In the genomic region with DNA sequence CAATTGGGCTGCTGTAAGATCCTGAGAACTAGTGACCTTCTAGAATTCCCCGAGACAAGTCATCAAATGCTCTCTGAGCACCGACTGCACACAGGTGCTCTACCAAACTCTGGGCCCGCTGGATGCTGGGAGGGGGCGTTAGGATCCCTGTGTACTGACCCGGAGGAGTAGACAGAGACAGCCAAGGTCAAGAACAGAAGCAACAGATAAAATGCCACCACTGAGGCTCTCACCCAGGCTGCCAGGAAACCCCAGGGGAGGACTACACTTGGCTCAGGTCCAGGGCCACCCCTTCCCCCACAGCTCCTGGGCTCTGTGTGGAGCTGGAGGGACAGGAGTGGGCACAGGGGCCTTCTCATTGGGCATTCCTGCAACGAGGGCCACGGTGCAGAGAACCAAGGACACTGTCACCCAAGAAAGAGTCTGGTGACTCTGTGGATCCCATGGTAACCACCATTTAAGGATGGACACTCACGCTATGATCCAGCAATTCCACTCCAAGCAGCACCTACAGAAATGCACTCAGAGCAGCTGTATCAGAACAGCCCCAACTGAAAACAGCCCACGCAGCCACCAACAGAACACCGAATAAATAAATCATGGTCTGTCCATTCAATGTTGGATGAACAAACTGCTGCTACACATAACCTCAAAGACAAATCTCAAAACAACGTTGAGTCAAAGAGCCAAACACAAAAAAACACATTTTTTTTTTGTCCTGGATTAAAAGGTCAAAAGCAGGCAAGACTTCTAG, we compare ENCODE assay signal across 9 cellular contexts. TPM values are rescaled to one million over a fixed set of nuclear protein-coding genes. Genes with fewer than 3 reads are reported as not detected.
DNase-seq lines count a peak whose midpoint lies in the region; ATAC-seq and TF ChIP-seq lines count a peak whose summit lies in the region.
"Had no signal": no experiment of that assay in that cellular context is flagged by ENCODE, and none has a peak within 500 bp of the region (broad histone marks: within the 10 kb centered on the region; RNA-seq: fewer than 3 reads in every experiment).

No MANE protein-coding gene starts in this region.

- DNase-seq in Right ventricle myocardium inferior (ENCODE audit: missing footprints) (peak; percentile 8), Right ventricle myocardium superior (no peak), uterus (no peak), G401 (ENCODE audit: low spot score) (no peak), HuH-7.5 (ENCODE audit: low spot score) (no peak)
- no peak for DNase-seq in effector memory CD4-positive, alpha-beta T cell

- H3K9me3 ChIP-seq in KOPT-K1 (ENCODE audit: insufficient read depth, low read length, poor library complexity, severe bottlenecking) (no peaks in the 10 kb centered on the region), uterus (no peaks in the 10 kb centered on the region)
- no peaks in the 10 kb centered on the region for H3K9me3 ChIP-seq in effector memory CD4-positive, alpha-beta T cell (ENCODE audit: control insufficient read depth, low read length)

- in situ Hi-C loops in G401 (cut with HindIII; ENCODE audit: low sequenced_read_pairs), result no loop called here

- H3K36me3 ChIP-seq in KOPT-K1 (ENCODE audit: insufficient read depth, low read length) (no peaks in the 10 kb centered on the region), uterus (no peaks in the 10 kb centered on the region)
- no peaks in the 10 kb centered on the region for H3K36me3 ChIP-seq in effector memory CD4-positive, alpha-beta T cell (ENCODE audit: control insufficient read depth, insufficient read depth, low read length)

- peak overlapping the region; percentile 65 for H3K27ac ChIP-seq in KOPT-K1 (ENCODE audit: low read depth, low read length, poor library complexity, severe bottlenecking)
- peak overlapping the region; percentile 19 for H3K27ac ChIP-seq in effector memory CD4-positive, alpha-beta T cell (ENCODE audit: insufficient read depth, low read length, poor library complexity, severe bottlenecking)
- peak overlapping the region; percentile 59 to 74 for H3K27ac ChIP-seq in uterus

- H3K27me3 ChIP-seq in effector memory CD4-positive, alpha-beta T cell (replicated peaks; ENCODE audit: control insufficient read depth, insufficient read depth, low read length, poor library complexity, severe bottlenecking), result no peaks in the 10 kb centered on the region
- no peaks in the 10 kb centered on the region for H3K27me3 ChIP-seq in uterus

- no peak overlapping the region for H3K4me3 ChIP-seq in effector memory CD4-positive, alpha-beta T cell (ENCODE audit: insufficient read depth, low read depth, low read length, poor library complexity, severe bottlenecking)
- no peak overlapping the region for H3K4me3 ChIP-seq in uterus

- TF ChIP-seq CTCF in uterus (IDR thresholded peaks at IDR 0.05), result no peak

- ATAC-seq in Right ventricle myocardium inferior (no peak), Right ventricle myocardium superior (ENCODE audit: poor library complexity) (no peak), HG03354 (IDR thresholded peaks at IDR 0.05; ENCODE audit: poor library complexity, severe bottlenecking, unreplicated experiment) (no peak)
- ATAC-seq: HCT116 had no signal

- H3K4me1 ChIP-seq in effector memory CD4-positive, alpha-beta T cell (ENCODE audit: control insufficient read depth, insufficient read depth, low read length, poor library complexity, severe bottlenecking), result peaks cover 61% of the 10 kb centered on the region
- H3K4me1 ChIP-seq in uterus, result peaks cover 24% of the 10 kb centered on the region in 2 donors

- intact Hi-C loops in Right ventricle myocardium inferior (cut with DNase I), result no loop called here
- intact Hi-C loops in Right ventricle myocardium superior (cut with DNase I), result no loop called here
- intact Hi-C loops in uterus (cut with DNase I; ENCODE audit: low total_unique reads), result no loop called here

- TF ChIP-seq POLR2A in uterus (IDR thresholded peaks at IDR 0.05), result no peak

RNA-seq across cellular contexts. Expression of a gene that starts 16.8 kb away (rescaled TPM):
- total RNA-seq in Right ventricle myocardium inferior, result 23.5 TPM
- total RNA-seq in Right ventricle myocardium superior, result 20.8 TPM
- total RNA-seq in uterus, result 10 to 100 TPM; 10.2 to 39.8 (median 19.8) TPM
- 25.0 and 25.7 TPM in 2 replicates for total RNA-seq in G401 (2014; rRNA removed; shearing (Covaris generic))

RNA-seq across cellular contexts. Expression of a gene that starts 39.0 kb away (rescaled TPM):
- total RNA-seq in Right ventricle myocardium inferior, result 6.1 TPM
- total RNA-seq in Right ventricle myocardium superior, result 3.9 TPM
- total RNA-seq in uterus, result 10 to 100 TPM in 1 of 4 donors, 1 to 10 TPM in 3; 1.5 to 13.5 (median 3.6) TPM
- total RNA-seq in G401 (2014; rRNA removed; shearing (Covaris generic)), result 10.7 and 13.6 TPM in 2 replicates

RNA-seq across cellular contexts. Expression of a gene that starts 46.8 kb away (rescaled TPM):
- total RNA-seq in Right ventricle myocardium inferior (17.3 TPM), Right ventricle myocardium superior (19.7 TPM), uterus (10 to 100 TPM in 1 of 4 donors, 1 to 10 TPM in 3; 1.8 to 47.9 (median 7.8) TPM)
- 3.3 and 4.6 TPM in 2 replicates for total RNA-seq in G401 (2014; rRNA removed; shearing (Covaris generic))
